Comparison of ENCODE assay signal across 15 cellular contexts in genomic region chr1:229381234-229381633, GRCh38. TPM values are rescaled to one million over a fixed set of nuclear protein-coding genes. Genes with fewer than 3 reads are reported as not detected.
DNase-seq lines count a peak whose midpoint lies in the region; ATAC-seq and TF ChIP-seq lines count a peak whose summit lies in the region.
"Had no signal": no experiment of that assay in that cellular context is flagged by ENCODE, and none has a peak within 500 bp of the region (broad histone marks: within the 10 kb centered on the region; RNA-seq: fewer than 3 reads in every experiment).

No MANE protein-coding gene starts in this region.

- peaks cover 5% of the 10 kb centered on the region for H3K27me3 Mint-ChIP-seq in WTC11 (ENCODE audit: low read depth)

- no peak overlapping the region for H3K4me3 Mint-ChIP-seq in WTC11
- H3K4me3 Mint-ChIP-seq: CD4-positive, alpha-beta T cell had no signal

- no peak for TF ChIP-seq CTCF in WTC11 (IDR thresholded peaks at IDR 0.05)

- DNase-seq in NCI-H128 (lab: John Stamatoyannopoulos, UW; ENCODE audit: unreplicated experiment) (peak; percentile 10), WTC11 (ENCODE audit: low spot score) (peak; percentile 50), myocyte (ENCODE audit: low read depth) (peak; percentile 74), dedifferentiated amniotic fluid mesenchymal stem cell (ENCODE audit: extremely low spot score) (no peak), cerebellum (ENCODE audit: low spot score) (no peak), superior temporal gyrus (ENCODE audit: extremely low spot score) (no peak)
- DNase-seq: activated CD4-positive, alpha-beta T cell treated with anti-CD3 and anti-CD28 coated beads, Interleukin-2, amount 50 U/mL, for 48 hours; activated gamma-delta T cell; CD4-positive, alpha-beta T cell; NCI-H526 treated with DMSO at 0.1 percent for 48 hours; stomach; T-helper 9 cell had no signal

- no peaks in the 10 kb centered on the region for H3K9me3 Mint-ChIP-seq in WTC11
- H3K9me3 Mint-ChIP-seq: CD4-positive, alpha-beta T cell had no signal

- ATAC-seq in GM18867 (IDR thresholded peaks at IDR 0.05; ENCODE audit: unreplicated experiment) (peak; percentile 32), WTC11 (peak; percentile 54)

- H3K27ac Mint-ChIP-seq in WTC11 = no peak overlapping the region
- H3K27ac Mint-ChIP-seq: CD4-positive, alpha-beta T cell had no signal

- no peaks in the 10 kb centered on the region for H3K36me3 Mint-ChIP-seq in WTC11

- POLR2A ChIA-PET in WTC11 (lab: Charles Lee) = interaction anchor here (0.6 kb wide), 2 partner anchors 62 to 153 kb away, joined by 3 to 10 read pairs; no protein-coding TSS in a partner anchor

- CTCF ChIA-PET in WTC11 (lab: Charles Lee) = no interaction called here

- peaks cover 33% of the 10 kb centered on the region for H3K4me1 Mint-ChIP-seq in WTC11

TF ChIP-seq in WTC11, 78 proteins besides CTCF, POLR2A, EP300 and RAD21 (continues in another document):
- TF ChIP-seq SP1 (CRISPR knock-in tag; conservative IDR thresholded peaks at IDR 0.05) = no peak
- TF ChIP-seq, protein P1, sequence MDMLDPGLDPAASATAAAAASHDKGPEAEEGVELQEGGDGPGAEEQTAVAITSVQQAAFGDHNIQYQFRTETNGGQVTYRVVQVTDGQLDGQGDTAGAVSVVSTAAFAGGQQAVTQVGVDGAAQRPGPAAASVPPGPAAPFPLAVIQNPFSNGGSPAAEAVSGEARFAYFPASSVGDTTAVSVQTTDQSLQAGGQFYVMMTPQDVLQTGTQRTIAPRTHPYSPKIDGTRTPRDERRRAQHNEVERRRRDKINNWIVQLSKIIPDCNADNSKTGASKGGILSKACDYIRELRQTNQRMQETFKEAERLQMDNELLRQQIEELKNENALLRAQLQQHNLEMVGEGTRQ (CRISPR knock-in tag; IDR thresholded peaks at IDR 0.05) = no peak
- TF ChIP-seq ZNF396 (CRISPR knock-in tag; IDR thresholded peaks at IDR 0.05; ENCODE audit: borderline replicate concordance) = no peak
- TF ChIP-seq AR (CRISPR knock-in tag; IDR thresholded peaks at IDR 0.05) = no peak
- no peak for TF ChIP-seq GTF2I (CRISPR knock-in tag; conservative IDR thresholded peaks at IDR 0.05)
- TF ChIP-seq, protein P2, sequence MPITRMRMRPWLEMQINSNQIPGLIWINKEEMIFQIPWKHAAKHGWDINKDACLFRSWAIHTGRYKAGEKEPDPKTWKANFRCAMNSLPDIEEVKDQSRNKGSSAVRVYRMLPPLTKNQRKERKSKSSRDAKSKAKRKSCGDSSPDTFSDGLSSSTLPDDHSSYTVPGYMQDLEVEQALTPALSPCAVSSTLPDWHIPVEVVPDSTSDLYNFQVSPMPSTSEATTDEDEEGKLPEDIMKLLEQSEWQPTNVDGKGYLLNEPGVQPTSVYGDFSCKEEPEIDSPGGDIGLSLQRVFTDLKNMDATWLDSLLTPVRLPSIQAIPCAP (CRISPR knock-in tag; IDR thresholded peaks at IDR 0.05) = no peak
- no peak for TF ChIP-seq ZNF232 (CRISPR knock-in tag; IDR thresholded peaks at IDR 0.05)
- TF ChIP-seq TP53 (CRISPR knock-in tag; IDR thresholded peaks at IDR 0.05) = no peak
- no peak for TF ChIP-seq JUN (CRISPR knock-in tag; IDR thresholded peaks at IDR 0.05)
- no peak for TF ChIP-seq FOXJ3 (CRISPR knock-in tag; IDR thresholded peaks at IDR 0.05; ENCODE audit: borderline replicate concordance)
- TF ChIP-seq, protein P3, sequence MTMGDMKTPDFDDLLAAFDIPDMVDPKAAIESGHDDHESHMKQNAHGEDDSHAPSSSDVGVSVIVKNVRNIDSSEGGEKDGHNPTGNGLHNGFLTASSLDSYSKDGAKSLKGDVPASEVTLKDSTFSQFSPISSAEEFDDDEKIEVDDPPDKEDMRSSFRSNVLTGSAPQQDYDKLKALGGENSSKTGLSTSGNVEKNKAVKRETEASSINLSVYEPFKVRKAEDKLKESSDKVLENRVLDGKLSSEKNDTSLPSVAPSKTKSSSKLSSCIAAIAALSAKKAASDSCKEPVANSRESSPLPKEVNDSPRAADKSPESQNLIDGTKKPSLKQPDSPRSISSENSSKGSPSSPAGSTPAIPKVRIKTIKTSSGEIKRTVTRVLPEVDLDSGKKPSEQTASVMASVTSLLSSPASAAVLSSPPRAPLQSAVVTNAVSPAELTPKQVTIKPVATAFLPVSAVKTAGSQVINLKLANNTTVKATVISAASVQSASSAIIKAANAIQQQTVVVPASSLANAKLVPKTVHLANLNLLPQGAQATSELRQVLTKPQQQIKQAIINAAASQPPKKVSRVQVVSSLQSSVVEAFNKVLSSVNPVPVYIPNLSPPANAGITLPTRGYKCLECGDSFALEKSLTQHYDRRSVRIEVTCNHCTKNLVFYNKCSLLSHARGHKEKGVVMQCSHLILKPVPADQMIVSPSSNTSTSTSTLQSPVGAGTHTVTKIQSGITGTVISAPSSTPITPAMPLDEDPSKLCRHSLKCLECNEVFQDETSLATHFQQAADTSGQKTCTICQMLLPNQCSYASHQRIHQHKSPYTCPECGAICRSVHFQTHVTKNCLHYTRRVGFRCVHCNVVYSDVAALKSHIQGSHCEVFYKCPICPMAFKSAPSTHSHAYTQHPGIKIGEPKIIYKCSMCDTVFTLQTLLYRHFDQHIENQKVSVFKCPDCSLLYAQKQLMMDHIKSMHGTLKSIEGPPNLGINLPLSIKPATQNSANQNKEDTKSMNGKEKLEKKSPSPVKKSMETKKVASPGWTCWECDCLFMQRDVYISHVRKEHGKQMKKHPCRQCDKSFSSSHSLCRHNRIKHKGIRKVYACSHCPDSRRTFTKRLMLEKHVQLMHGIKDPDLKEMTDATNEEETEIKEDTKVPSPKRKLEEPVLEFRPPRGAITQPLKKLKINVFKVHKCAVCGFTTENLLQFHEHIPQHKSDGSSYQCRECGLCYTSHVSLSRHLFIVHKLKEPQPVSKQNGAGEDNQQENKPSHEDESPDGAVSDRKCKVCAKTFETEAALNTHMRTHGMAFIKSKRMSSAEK (CRISPR knock-in tag; IDR thresholded peaks at IDR 0.05; ENCODE audit: borderline replicate concordance) = no peak
- TF ChIP-seq MXD4 (CRISPR knock-in tag; IDR thresholded peaks at IDR 0.05; ENCODE audit: borderline replicate concordance) = no peak
- TF ChIP-seq, protein P4, sequence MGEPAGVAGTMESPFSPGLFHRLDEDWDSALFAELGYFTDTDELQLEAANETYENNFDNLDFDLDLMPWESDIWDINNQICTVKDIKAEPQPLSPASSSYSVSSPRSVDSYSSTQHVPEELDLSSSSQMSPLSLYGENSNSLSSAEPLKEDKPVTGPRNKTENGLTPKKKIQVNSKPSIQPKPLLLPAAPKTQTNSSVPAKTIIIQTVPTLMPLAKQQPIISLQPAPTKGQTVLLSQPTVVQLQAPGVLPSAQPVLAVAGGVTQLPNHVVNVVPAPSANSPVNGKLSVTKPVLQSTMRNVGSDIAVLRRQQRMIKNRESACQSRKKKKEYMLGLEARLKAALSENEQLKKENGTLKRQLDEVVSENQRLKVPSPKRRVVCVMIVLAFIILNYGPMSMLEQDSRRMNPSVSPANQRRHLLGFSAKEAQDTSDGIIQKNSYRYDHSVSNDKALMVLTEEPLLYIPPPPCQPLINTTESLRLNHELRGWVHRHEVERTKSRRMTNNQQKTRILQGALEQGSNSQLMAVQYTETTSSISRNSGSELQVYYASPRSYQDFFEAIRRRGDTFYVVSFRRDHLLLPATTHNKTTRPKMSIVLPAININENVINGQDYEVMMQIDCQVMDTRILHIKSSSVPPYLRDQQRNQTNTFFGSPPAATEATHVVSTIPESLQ (CRISPR knock-in tag; IDR thresholded peaks at IDR 0.05) = no peak

RNA-seq across cellular contexts. Expression of gene CCSAP, which starts 38.4 kb away (rescaled TPM):
- total RNA-seq in WTC11 (2021) = 6.7 to 8.6 TPM (median 6.7 TPM) in 3 replicates
- 7.4 and 8.5 TPM in 2 replicates for total RNA-seq in myocyte
- 3.2 TPM for polyA plus RNA-seq in myocyte (2012)
- total RNA-seq in cerebellum = 62.5 TPM

RNA-seq across cellular contexts. Expression of gene ACTA1, which starts 52.7 kb away (rescaled TPM):
- 0.78 to 1.5 TPM (median 0.96 TPM) in 3 replicates for total RNA-seq in WTC11 (2021)
- 1,702 and 1,763 TPM in 2 replicates for total RNA-seq in myocyte
- polyA plus RNA-seq in myocyte (2012) = 719 TPM
- 2.1 TPM for total RNA-seq in cerebellum
- total RNA-seq: CD4-positive, alpha-beta T cell; fibroblast of lung; M059J had no signal
- polyA plus RNA-seq: fibroblast of lung had no signal

Comparison
In these comparisons a context has a peak if more than half of its experiments do, and no peak if none do; other contexts are left out.
1. DNase-seq: peak in NCI-H128 (single experiment), WTC11 (single experiment) and myocyte (single experiment); none in dedifferentiated amniotic fluid mesenchymal stem cell (single experiment), cerebellum (single experiment) and superior temporal gyrus (single experiment).
2. RNA of gene ACTA1, which starts 52.7 kb away (total RNA-seq): 1,702 to 1,763 TPM in myocyte; 2.1 TPM in cerebellum (single experiment) and 0.78 to 1.5 TPM in WTC11; every median in the first group is over 100 times any median in the second.